In genomic region chr17:56174421-56174820, GRCh38 we compare ENCODE assay signal across 22 cellular contexts. TPM values are rescaled to one million over a fixed set of nuclear protein-coding genes. Genes with fewer than 3 reads are reported as not detected.
A peak's percentile ranks its signal among the peaks of the same experiment; 100 is the strongest.
DNase-seq lines count a peak whose midpoint lies in the region; ATAC-seq, FAIRE-seq and TF ChIP-seq lines count a peak whose summit lies in the region.
"Had no signal": no experiment of that assay in that cellular context is flagged by ENCODE, and none has a peak within 500 bp of the region (broad histone marks: within the 10 kb centered on the region; RNA-seq: fewer than 3 reads in every experiment).

No MANE protein-coding gene starts in this region.

- no peak for FAIRE-seq in GM19239 (lab: Jason Lieb, UNC)
- FAIRE-seq: GM12891, kidney, TTC549 had no signal

- peak overlapping the region; percentile 37 for H3K4me3 ChIP-seq in MG63
- H3K4me3 ChIP-seq in esophagus muscularis mucosa: no peak overlapping the region

- TF ChIP-seq CTCF in esophagus muscularis mucosa (IDR thresholded peaks at IDR 0.05): no peak

- intact Hi-C loops in esophagus muscularis mucosa (cut with DNase I): no loop called here

- DNase-seq in EH (ENCODE audit: low read depth): peak; percentile 52
- DNase-seq in MG63: no peak
- DNase-seq in esophagus muscularis mucosa (ENCODE audit: extremely low spot score): peak; percentile 57
- peak; percentile 28 for DNase-seq in retina
- no peak for DNase-seq in GM03348 (ENCODE audit: low spot score)
- no peak for DNase-seq in GM19239 (ENCODE audit: insufficient read length, low spot score)
- DNase-seq: activated CD4-positive, alpha-beta T cell treated with anti-CD3 and anti-CD28 coated beads, Interleukin-2, amount 50 U/mL, for 4 hours; activated naive CD4-positive, alpha-beta T cell treated with Interleukin-2 at 50 U/mL for 16 hours; activated T-cell treated with anti-CD3 and anti-CD28 coated beads for 4 hours; aorta; Calu3; effector memory CD4-positive, alpha-beta T cell; GF-D8; kidney; NCI-H146; stimulated activated naive CD8-positive, alpha-beta T cell treated with anti-CD3 and anti-CD28 coated beads, Interleukin-15, amount 100 ng/mL, for 72 hours; trophoblast cell had no signal

- H3K9me3 ChIP-seq in MG63 (no peaks in the 10 kb centered on the region), esophagus muscularis mucosa (no peaks in the 10 kb centered on the region)

- 57% methylated on average over 2 of the region's 2 CpGs for WGBS in esophagus muscularis mucosa

- TF ChIP-seq EP300 in esophagus muscularis mucosa (IDR thresholded peaks at IDR 0.05): no peak

- H3K27me3 ChIP-seq in MG63 (no peaks in the 10 kb centered on the region), esophagus muscularis mucosa (no peaks in the 10 kb centered on the region)

- TF ChIP-seq POLR2A in esophagus muscularis mucosa (IDR thresholded peaks at IDR 0.05; ENCODE audit: low read depth): no peak

- H3K4me1 ChIP-seq in esophagus muscularis mucosa: peaks cover 3 to 61% (median 45%) of the 10 kb centered on the region in 4 donors

- no peak overlapping the region for H3K27ac ChIP-seq in esophagus muscularis mucosa (replicated peaks in 1 of 4)
- H3K27ac ChIP-seq: RWPE1 had no signal

- no peak for ATAC-seq in GM18511 (IDR thresholded peaks at IDR 0.05; ENCODE audit: unreplicated experiment)

- H3K36me3 ChIP-seq in MG63 (no peaks in the 10 kb centered on the region), esophagus muscularis mucosa (no peaks in the 10 kb centered on the region)

RNA-seq across cellular contexts. Expression of gene ANKFN1, which starts 21.1 kb away (rescaled TPM):
- 6.0 and 7.0 TPM in 2 replicates for total RNA-seq in MG63 (2014; rRNA removed; shearing (Covaris generic); ENCODE audit: low replicate concordance)
- under 1 TPM in 1 of 4 donors, not detected in 3; 0.40 TPM for total RNA-seq in esophagus muscularis mucosa
- total RNA-seq: Calu3, renal cortical epithelial cell had no signal

Comparison
In these comparisons a context has a peak if more than half of its experiments do, and no peak if none do; other contexts are left out.
1. DNase-seq: peak in EH (single experiment), esophagus muscularis mucosa (single experiment) and retina (single experiment); none in MG63 (single experiment), GM03348 (single experiment) and GM19239 (single experiment).